ENCODE assay signal across 16 cellular contexts in the genomic region with DNA sequence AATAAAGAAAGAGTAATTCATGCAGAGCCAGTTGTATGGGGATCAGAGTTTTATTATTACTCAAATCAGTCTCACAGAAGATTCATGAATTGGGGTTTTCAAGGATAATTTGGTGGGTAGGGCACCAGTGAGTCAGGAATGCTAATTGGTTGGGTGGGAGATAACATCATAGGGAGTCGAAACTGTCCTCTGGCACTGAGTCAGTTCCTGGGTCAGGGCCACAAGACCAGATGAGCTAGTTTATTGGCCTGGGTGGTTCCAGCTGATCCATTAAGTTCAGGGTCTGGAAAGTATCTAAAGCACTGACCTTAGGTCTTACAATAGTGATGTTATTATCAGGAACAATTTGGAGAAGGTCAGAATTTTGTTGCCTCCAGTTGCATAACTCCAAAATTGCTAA.
"Had no signal": no experiment of that assay in that cellular context is flagged by ENCODE, and none has a peak within 500 bp of the region (broad histone marks: within the 10 kb centered on the region; RNA-seq: fewer than 3 reads in every experiment).

No MANE protein-coding gene starts in this region.

- H2AFZ ChIP-seq: parathyroid adenoma had no signal

- H3K36me3 ChIP-seq: cardiac muscle cell had no signal

- H3K27ac ChIP-seq: cardiac muscle cell, parathyroid adenoma had no signal

- H3K4me1 ChIP-seq: parathyroid adenoma had no signal

- ATAC-seq: activated T-helper 17 cell treated with anti-CD3 and anti-CD28 coated beads, Interleukin-2, amount 50 U/mL, for 72 hours; stimulated activated memory B cell treated with anti-CD40 and anti-IgM and Interleukin-4, amounts not matched to agents 10 μg/mL and 1 μg/mL and 100 μg/mL, for 72 hours; T-cell had no signal

- H3K9ac ChIP-seq: parathyroid adenoma had no signal

- DNase-seq: activated CD4-positive, alpha-beta T cell treated with anti-CD3 and anti-CD28 coated beads, Interleukin-2, amount 50 U/mL, for 4 hours; activated CD4-positive, CD25-positive, alpha-beta regulatory T cell treated with anti-CD3 and anti-CD28 coated beads, Interleukin-2, amount 50 U/mL, for 72 hours; activated naive CD4-positive, alpha-beta T cell treated with Interleukin-2 at 50 U/mL for 16 hours; endodermal cell; erythroblast; foreskin fibroblast; naive B cell; retina; stimulated activated CD4-positive, alpha-beta T cell treated with anti-CD3 and anti-CD28 coated beads, Interleukin-2, amount 100 ng/mL, for 48 hours; T-cell; T-helper 9 cell had no signal

- H3K27me3 ChIP-seq: cardiac muscle cell had no signal

- H3K79me2 ChIP-seq: parathyroid adenoma had no signal

- H3K4me3 ChIP-seq: cardiac muscle cell, lung had no signal
